ENCODE assay signal across 8 cellular contexts in the genomic region with DNA sequence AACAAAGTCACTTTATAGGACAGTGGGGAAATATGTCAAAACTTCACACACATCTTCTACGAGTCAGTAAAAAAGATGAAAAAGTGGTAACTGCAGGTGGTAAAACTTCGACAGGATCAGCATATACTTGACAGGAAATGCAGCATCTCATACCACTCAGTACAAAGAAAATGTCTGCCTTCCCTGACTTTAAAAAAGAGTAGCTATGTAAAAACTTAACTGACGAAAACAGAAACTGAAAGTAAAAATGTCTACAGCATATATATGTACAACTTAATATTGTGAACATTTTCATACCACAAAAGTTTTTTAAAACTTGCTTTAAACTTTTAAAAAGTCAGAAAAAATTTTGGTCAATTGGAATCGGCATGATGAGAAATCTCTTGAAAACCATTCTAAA. TPM values are rescaled to one million over a fixed set of nuclear protein-coding genes. Genes with fewer than 3 reads are reported as not detected.
DNase-seq lines count a peak whose midpoint lies in the region; ATAC-seq and TF ChIP-seq lines count a peak whose summit lies in the region.

No MANE protein-coding gene starts in this region.

- H3K9me3 ChIP-seq in mucosa of descending colon, result no peaks in the 10 kb centered on the region

- H3K36me3 ChIP-seq in mucosa of descending colon (ENCODE audit: low read depth), result no peaks in the 10 kb centered on the region

- in situ Hi-C loops in GM13976 (cut with MboI; ENCODE audit: low sequenced_read_pairs, unreplicated experiment), result no loop called here

- peaks cover 21% of the 10 kb centered on the region for H3K4me1 ChIP-seq in mucosa of descending colon (ENCODE audit: low read depth)

- intact Hi-C loops in mucosa of descending colon (cut with DNase I, micrococcal nuclease), result no loop called here

- no peak for ATAC-seq in mucosa of descending colon
- ATAC-seq in GM21723 (IDR thresholded peaks at IDR 0.05; ENCODE audit: unreplicated experiment), result no peak

- H3K4me3 ChIP-seq in NB4 (ENCODE audit: low read depth, low read length), result peak overlapping the region; percentile 83
- H3K4me3 ChIP-seq in mucosa of descending colon, result peak overlapping the region; percentile 81

- TF ChIP-seq CTCF in GM13976 (IDR thresholded peaks at IDR 0.05; ENCODE audit: borderline replicate concordance, control extremely low read depth, extremely low read depth, insufficient read depth, missing control alignments), result no peak
- TF ChIP-seq CTCF in NB4 (IDR thresholded peaks at IDR 0.05; ENCODE audit: low read depth, low read length), result no peak
- no peak for TF ChIP-seq CTCF in mucosa of descending colon (IDR thresholded peaks at IDR 0.05)

- DNase-seq in GM13976 (ENCODE audit: low spot score) (peak; percentile 71), NB4 (ENCODE audit: low read depth) (peak; percentile 38), mucosa of descending colon (no peak), GF-D8 (lab: John Stamatoyannopoulos, UW) (no peak), GDM1 (lab: John Stamatoyannopoulos, UW) (no peak)
- DNase-seq in central memory CD4-positive, alpha-beta T cell, result peak; percentile 74
- no peak for DNase-seq in activated CD8-positive, alpha-beta memory T cell treated with anti-CD3 and anti-CD28 coated beads, Interleukin-2, amount 50 U/mL, for 4 hours

- TF ChIP-seq POLR2A in NB4 (IDR thresholded peaks at IDR 0.05; ENCODE audit: extremely low read depth, insufficient read length), result no peak

RNA-seq across cellular contexts. Expression of gene PSMA5, which starts 0.9 kb away (rescaled TPM):
- 100 to 1,000 TPM in 1 of 3 donors, 10 to 100 TPM in 2; 67.9 to 103 (median 71.0) TPM for total RNA-seq in mucosa of descending colon

RNA-seq across cellular contexts. Expression of gene SORT1, which starts 27.7 kb away (rescaled TPM):
- total RNA-seq in mucosa of descending colon, result 100 to 1,000 TPM in 2 of 3 donors, 10 to 100 TPM in 1; 89.8 to 109 (median 107) TPM

RNA-seq across cellular contexts. Expression of gene SYPL2, which starts 41.0 kb away (rescaled TPM):
- 1 to 10 TPM in 1 of 3 donors, under 1 TPM in 2; 0.12 to 6.6 (median 0.34) TPM for total RNA-seq in mucosa of descending colon

RNA-seq across cellular contexts. Expression of gene ATXN7L2, which starts 58.3 kb away (rescaled TPM):
- 1 to 10 TPM; 2.5 to 4.4 (median 3.5) TPM for total RNA-seq in mucosa of descending colon

Comparison
In these comparisons a context has a peak if more than half of its experiments do, and no peak if none do; other contexts are left out.
1. DNase-seq: peak in GM13976 (single experiment), NB4 (single experiment) and central memory CD4-positive, alpha-beta T cell (single experiment); none in mucosa of descending colon (0 of 3), GF-D8 (single experiment), GDM1 (single experiment) and activated CD8-positive, alpha-beta memory T cell treated with anti-CD3 and anti-CD28 coated beads, Interleukin-2, amount 50 U/mL, for 4 hours (single experiment).